Comparison of ENCODE assay signal across 3 cellular contexts in the genomic region with DNA sequence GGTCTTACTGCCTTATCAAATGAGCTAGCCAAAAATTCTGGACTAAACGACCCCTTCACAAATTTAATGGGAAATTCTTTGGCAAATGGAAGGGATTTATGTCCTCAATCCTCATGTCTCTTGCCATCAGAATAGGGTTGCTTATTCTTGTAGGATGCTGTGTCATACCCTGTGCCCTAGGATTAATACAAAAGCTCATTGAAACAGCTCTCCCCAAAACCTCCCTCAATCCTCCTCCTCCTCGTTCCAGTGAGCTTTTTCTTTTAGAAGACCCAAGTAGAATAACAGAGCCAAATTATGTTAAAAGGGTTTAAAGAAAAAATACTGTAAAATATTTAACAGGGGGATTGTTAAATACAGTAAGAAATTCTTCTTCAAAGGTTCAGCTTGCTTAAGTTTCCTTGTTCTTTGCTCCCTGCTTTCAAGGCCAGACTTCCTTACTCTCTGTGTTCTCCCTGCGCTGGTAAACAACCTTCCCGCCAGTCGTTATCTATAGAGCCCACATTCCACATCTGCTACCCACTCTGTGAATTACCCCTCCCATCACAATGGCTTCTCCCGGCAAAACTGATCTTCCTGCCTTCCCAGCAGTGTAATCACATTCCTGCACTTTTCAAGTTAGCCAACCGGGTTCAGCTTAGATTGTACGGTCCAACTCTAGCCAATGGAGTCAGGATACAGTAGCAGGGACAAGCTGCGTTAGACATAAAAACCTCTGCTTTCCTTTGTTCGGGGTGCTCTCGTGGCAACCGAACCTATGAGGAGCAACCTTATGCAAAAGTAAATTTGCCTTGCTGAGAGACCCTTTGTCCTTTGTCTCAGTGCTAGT.
TF ChIP-seq lines count a peak whose summit lies in the region.

No MANE protein-coding gene starts in this region.

TF ChIP-seq in WTC11, 78 proteins besides CTCF, POLR2A, EP300 and RAD21:
- TF ChIP-seq GABPB1 (CRISPR knock-in tag; IDR thresholded peaks at IDR 0.05) = peak; percentile 70
- no peak for TF ChIP-seq USF1 (CRISPR knock-in tag; IDR thresholded peaks at IDR 0.05)
TF ChIP-seq in WTC11: peak in this region for 1.

TF ChIP-seq in liver, 16 proteins besides CTCF, POLR2A, EP300 and RAD21:
- TF ChIP-seq REST (IDR thresholded peaks at IDR 0.05) (no peak), HNF4A (conservative IDR thresholded peaks at IDR 0.05) (peak in 1 of 2 donors; percentile 8), SP1 (IDR thresholded peaks at IDR 0.05) (peak; percentile 33), GABPA (IDR thresholded peaks at IDR 0.05 in 1 of 2, conservative IDR thresholded peaks at IDR 0.05 in 1 of 2) (no peak), YY1 (IDR thresholded peaks at IDR 0.05) (no peak), TAF1 (conservative IDR thresholded peaks at IDR 0.05) (no peak), HNF4G (IDR thresholded peaks at IDR 0.05) (no peak)
- TF ChIP-seq, protein P1, sequence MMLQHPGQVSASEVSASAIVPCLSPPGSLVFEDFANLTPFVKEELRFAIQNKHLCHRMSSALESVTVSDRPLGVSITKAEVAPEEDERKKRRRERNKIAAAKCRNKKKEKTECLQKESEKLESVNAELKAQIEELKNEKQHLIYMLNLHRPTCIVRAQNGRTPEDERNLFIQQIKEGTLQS (IDR thresholded peaks at IDR 0.05) = no peak

TF ChIP-seq in HEK293T, 16 proteins besides CTCF, POLR2A, EP300 and RAD21:
- TF ChIP-seq PKNOX1 (IDR thresholded peaks at IDR 0.05) = no peak
- no peak for TF ChIP-seq HDGF (IDR thresholded peaks at IDR 0.05; ENCODE audit: borderline replicate concordance)
- no peak for TF ChIP-seq FOXK2 (IDR thresholded peaks at IDR 0.05)
- no peak for TF ChIP-seq LEF1 (IDR thresholded peaks at IDR 0.05; ENCODE audit: borderline replicate concordance)
- TF ChIP-seq BHLHE40 (IDR thresholded peaks at IDR 0.05; ENCODE audit: borderline replicate concordance) = no peak
- no peak for TF ChIP-seq ELF4 (IDR thresholded peaks at IDR 0.05)
- no peak for TF ChIP-seq SP1 (IDR thresholded peaks at IDR 0.05)
- no peak for TF ChIP-seq ARNT (IDR thresholded peaks at IDR 0.05)
- no peak for TF ChIP-seq L3MBTL2 (conservative IDR thresholded peaks at IDR 0.05)
- no peak for TF ChIP-seq ZNF384 (IDR thresholded peaks at IDR 0.05)
- TF ChIP-seq FOXM1 (IDR thresholded peaks at IDR 0.05; ENCODE audit: borderline replicate concordance) = no peak
- TF ChIP-seq SUZ12 (IDR thresholded peaks at IDR 0.05) = no peak
- no peak for TF ChIP-seq FOXA1 (IDR thresholded peaks at IDR 0.05)
- no peak for TF ChIP-seq TARDBP (IDR thresholded peaks at IDR 0.05)
- no peak for TF ChIP-seq NFRKB (IDR thresholded peaks at IDR 0.05)
- TF ChIP-seq CTBP1 (IDR thresholded peaks at IDR 0.05; ENCODE audit: borderline replicate concordance) = no peak
